Comparison of ENCODE assay signal across 8 cellular contexts in genomic region chr3:4979401-4980228, GRCh38. TPM values are rescaled to one million over a fixed set of nuclear protein-coding genes. Genes with fewer than 3 reads are reported as not detected.
A peak's percentile ranks its signal among the peaks of the same experiment; 100 is the strongest.
DNase-seq lines count a peak whose midpoint lies in the region; ATAC-seq and TF ChIP-seq lines count a peak whose summit lies in the region.

Gene BHLHE40 (plus strand): TSS chr3:4979437. CDS start chr3:4979719, 282 bp downstream.

- H3K36me3 Mint-ChIP-seq in T-helper 1 cell treated with Interleukin-12 subunit alpha and Interleukin-12 subunit beta and Interleukin-4 antibody, amounts not matched to agents 30 μg/mL and 1 μg/mL, for 36 hours (ENCODE audit: low read depth) = peaks cover 51% of the 10 kb centered on the region

- 0% methylated on average over 49 to 55 of the region's 55 CpGs for WGBS in aorta, 2 donors

- H3K9me3 ChIP-seq in muscle layer of duodenum (ENCODE audit: control insufficient read depth in 1 of 2, low read length in 2 of 2) = no peaks in the 10 kb centered on the region
- no peaks in the 10 kb centered on the region for H3K9me3 ChIP-seq in aorta (ENCODE audit: control insufficient read depth, low read length)

- peak; percentile 29 for DNase-seq in activated CD4-positive, alpha-beta T cell treated with anti-CD3 and anti-CD28 coated beads, Interleukin-2, amount 50 U/mL, for 1 hour
- no peak for DNase-seq in activated CD4-positive, alpha-beta T cell treated with anti-CD3 and anti-CD28 coated beads, Interleukin-2, amount 50 U/mL, for 48 hours
- DNase-seq in epithelial cell of proximal tubule (ENCODE audit: low read depth) = no peak
- no peak for DNase-seq in aorta
- no peak for DNase-seq in NOMO-1 treated with DMSO at 0.1 percent for 48 hours (lab: John Stamatoyannopoulos, UW; ENCODE audit: unreplicated experiment)

- H3K36me3 ChIP-seq in muscle layer of duodenum (ENCODE audit: control insufficient read depth in 1 of 2, insufficient read depth in 2 of 2, low read length in 2 of 2) = peaks cover 20 to 28% of the 10 kb centered on the region in 2 donors
- no peaks in the 10 kb centered on the region for H3K36me3 ChIP-seq in aorta (ENCODE audit: control insufficient read depth in 1 of 2, insufficient read depth in 2 of 2, low read length in 1 of 2)

- peak within 1 kb of the TSS; percentile 100 for H3K27ac ChIP-seq in muscle layer of duodenum (ENCODE audit: low read length)
- peak within 1 kb of the TSS; percentile 87 to 98 for H3K27ac ChIP-seq in aorta (ENCODE audit: low read depth in 1 of 2, low read length in 2 of 2)

- intact Hi-C loops in aorta (cut with DNase I) = loop anchor here (2.0 to 5.0 kb wide), 5 partner anchors 73 to 257 kb away; no protein-coding TSS in a partner anchor

- no peaks in the 10 kb centered on the region for H3K27me3 ChIP-seq in muscle layer of duodenum (ENCODE audit: low read depth, low read length)
- no peaks in the 10 kb centered on the region for H3K27me3 ChIP-seq in aorta (ENCODE audit: control insufficient read depth in 1 of 2, insufficient read depth in 2 of 2, low read length in 1 of 2)

- H3K4me1 Mint-ChIP-seq in T-helper 1 cell treated with Interleukin-12 subunit alpha and Interleukin-12 subunit beta and Interleukin-4 antibody, amounts not matched to agents 30 μg/mL and 1 μg/mL, for 36 hours (ENCODE audit: low read depth) = peaks cover 49% of the 10 kb centered on the region

- H3K4me1 ChIP-seq in muscle layer of duodenum (ENCODE audit: control insufficient read depth in 1 of 2, insufficient read depth in 2 of 2, low read length in 2 of 2) (peaks cover 7 to 21% of the 10 kb centered on the region in 2 donors), aorta (ENCODE audit: control insufficient read depth in 1 of 2, insufficient read depth in 2 of 2, low read length in 2 of 2) (no peaks in the 10 kb centered on the region)

- peak within 1 kb of the TSS; percentile 95 for H3K27ac Mint-ChIP-seq in T-helper 1 cell treated with Interleukin-12 subunit alpha and Interleukin-12 subunit beta and Interleukin-4 antibody, amounts not matched to agents 30 μg/mL and 1 μg/mL, for 36 hours

- ATAC-seq in HG03103 (IDR thresholded peaks at IDR 0.05; ENCODE audit: low read depth, unreplicated experiment) (peak; percentile 4), aorta (ENCODE audit: low FRiP score) (peak; percentile 65)

- peak within 1 kb of the TSS; percentile 98 for H3K4me3 Mint-ChIP-seq in T-helper 1 cell treated with Interleukin-12 subunit alpha and Interleukin-12 subunit beta and Interleukin-4 antibody, amounts not matched to agents 30 μg/mL and 1 μg/mL, for 36 hours

- H3K27me3 Mint-ChIP-seq in T-helper 1 cell treated with Interleukin-12 subunit alpha and Interleukin-12 subunit beta and Interleukin-4 antibody, amounts not matched to agents 30 μg/mL and 1 μg/mL, for 36 hours (ENCODE audit: low read depth) = no peaks in the 10 kb centered on the region

- TF ChIP-seq CTCF in epithelial cell of proximal tubule (conservative IDR thresholded peaks at IDR 0.05; ENCODE audit: low read depth, low read length) = no peak

- H3K4me3 ChIP-seq in epithelial cell of proximal tubule (ENCODE audit: low read depth, low read length) (peak within 1 kb of the TSS; percentile 81), muscle layer of duodenum (ENCODE audit: low read depth in 1 of 2, low read length in 2 of 2) (peak within 1 kb of the TSS; percentile 98 to 99), aorta (ENCODE audit: low read length in 2 of 2) (peak within 1 kb of the TSS; percentile 73 to 75)

- H3K9me3 Mint-ChIP-seq in T-helper 1 cell treated with Interleukin-12 subunit alpha and Interleukin-12 subunit beta and Interleukin-4 antibody, amounts not matched to agents 30 μg/mL and 1 μg/mL, for 36 hours = no peaks in the 10 kb centered on the region

RNA-seq across cellular contexts. Expression of gene BHLHE40, which starts in this region (rescaled TPM):
- total RNA-seq in epithelial cell of proximal tubule = 47.2 and 96.3 TPM in 2 replicates
- 100 to 1,000 TPM in 1 of 2 donors, 10 to 100 TPM in 1; 90.1 to 181 TPM for total RNA-seq in aorta
- 10 to 100 TPM; 15.2 to 35.6 TPM for polyA plus RNA-seq in aorta
